In the genomic region with DNA sequence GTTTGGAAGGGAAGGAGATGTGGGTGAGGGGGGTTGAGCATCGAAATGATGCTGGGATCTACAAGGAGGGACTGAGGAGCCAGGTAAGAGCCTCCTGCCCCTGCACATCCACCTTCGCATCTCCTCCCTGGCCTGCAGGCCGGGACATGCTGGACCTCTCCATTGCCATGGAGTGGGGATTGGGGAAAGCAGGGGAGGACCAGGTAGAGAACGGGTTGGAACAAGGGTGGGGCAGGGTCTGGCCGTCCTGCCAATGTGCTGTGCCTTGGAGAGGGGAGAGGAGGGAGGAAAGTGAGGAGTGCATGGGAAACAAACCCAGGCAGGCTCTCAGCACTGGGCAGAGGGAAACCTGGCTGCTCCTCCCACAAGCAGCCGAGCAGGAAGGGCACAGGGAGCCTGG, we compare ENCODE assay signal across 14 cellular contexts. TPM values are rescaled to one million over a fixed set of nuclear protein-coding genes. Genes with fewer than 3 reads are reported as not detected.
DNase-seq lines count a peak whose midpoint lies in the region; ATAC-seq and TF ChIP-seq lines count a peak whose summit lies in the region.
"Had no signal": no experiment of that assay in that cellular context is flagged by ENCODE, and none has a peak within 500 bp of the region (broad histone marks: within the 10 kb centered on the region; RNA-seq: fewer than 3 reads in every experiment).

No MANE protein-coding gene starts in this region.

- H3K9me2 ChIP-seq in GM23338 (ENCODE audit: insufficient read depth), result no peaks in the 10 kb centered on the region

- no peak overlapping the region for H3K4me2 ChIP-seq in GM23338

- H3K4me3 Mint-ChIP-seq in MCF 10A (ENCODE audit: unreplicated experiment) (no peak overlapping the region), endothelial cell (ENCODE audit: unreplicated experiment) (no peak overlapping the region), nephron progenitor cell (no peak overlapping the region), GM23338 (no peak overlapping the region)
- no peak overlapping the region for H3K4me3 Mint-ChIP-seq in activated CD4-positive, alpha-beta memory T cell treated with anti-CD3 and anti-CD28 coated beads, Interleukin-2, amount 10 ng/mL, durations not matched to agents 7 days and 5 days

- intact Hi-C loops in breast epithelium (cut with DNase I; ENCODE audit: low total_unique reads), result no loop called here
- intact Hi-C loops in MCF 10A (cut with micrococcal nuclease), result no loop called here

- H3K4me1 Mint-ChIP-seq in MCF 10A (ENCODE audit: insufficient read depth, unreplicated experiment) (no peaks in the 10 kb centered on the region), endothelial cell (ENCODE audit: unreplicated experiment) (no peaks in the 10 kb centered on the region), nephron progenitor cell (peaks cover 23% of the 10 kb centered on the region), GM23338 (no peaks in the 10 kb centered on the region)
- no peaks in the 10 kb centered on the region for H3K4me1 Mint-ChIP-seq in activated CD4-positive, alpha-beta memory T cell treated with anti-CD3 and anti-CD28 coated beads, Interleukin-2, amount 10 ng/mL, durations not matched to agents 7 days and 5 days

- H3K4me1 ChIP-seq in breast epithelium, result peaks cover 0 to 8% of the 10 kb centered on the region in 2 donors
- H3K4me1 ChIP-seq in GM23338 (ENCODE audit: insufficient read depth), result no peaks in the 10 kb centered on the region

- H3K36me3 ChIP-seq in breast epithelium, result peaks cover 15% of the 10 kb centered on the region
- no peaks in the 10 kb centered on the region for H3K36me3 ChIP-seq in GM23338 (ENCODE audit: insufficient read depth)

- H4K20me1 ChIP-seq in GM23338 (replicated peaks; ENCODE audit: insufficient read depth), result no peaks in the 10 kb centered on the region

- H3K4me3 ChIP-seq in breast epithelium (no peak overlapping the region), GM23338 (no peak overlapping the region)

- no peak for TF ChIP-seq POLR2A in breast epithelium (IDR thresholded peaks at IDR 0.05)

- no peak for ATAC-seq in GM21576 (IDR thresholded peaks at IDR 0.05; ENCODE audit: unreplicated experiment)
- no peak for ATAC-seq in GM23338

- H3K27ac ChIP-seq in breast epithelium (peak overlapping the region; percentile 48 to 69), GM23338 (ENCODE audit: low read depth) (no peak overlapping the region)

- H3K9me3 ChIP-seq in breast epithelium, result no peaks in the 10 kb centered on the region

- H3K9me3 Mint-ChIP-seq in MCF 10A (ENCODE audit: unreplicated experiment) (no peaks in the 10 kb centered on the region), endothelial cell (ENCODE audit: unreplicated experiment) (no peaks in the 10 kb centered on the region), nephron progenitor cell (no peaks in the 10 kb centered on the region), GM23338 (no peaks in the 10 kb centered on the region; the same call in 2 of the 3 replicates)
- H3K9me3 Mint-ChIP-seq in activated CD4-positive, alpha-beta memory T cell treated with anti-CD3 and anti-CD28 coated beads, Interleukin-2, amount 10 ng/mL, durations not matched to agents 7 days and 5 days, result no peaks in the 10 kb centered on the region

- CTCF ChIA-PET in MCF 10A (lab: Yijun Ruan, JAX), result interaction anchor here (0.8 kb wide), 1 partner anchor 76 kb away, joined by 3 read pairs; no protein-coding TSS in a partner anchor
- CTCF ChIA-PET in activated CD4-positive, alpha-beta memory T cell treated with anti-CD3 and anti-CD28 coated beads, Interleukin-2, amount 10 ng/mL, durations not matched to agents 7 days and 5 days (lab: Charles Lee), result no interaction called here

- no peaks in the 10 kb centered on the region for H3K79me2 ChIP-seq in GM23338 (replicated peaks; ENCODE audit: insufficient read depth)

- POLR2A ChIA-PET in MCF 10A (lab: Yijun Ruan, JAX), result interaction anchor here (1.4 to 1.9 kb wide), 2 partner anchors 9 to 13 kb away, joined by 5 read pairs; no protein-coding TSS in a partner anchor
- POLR2A ChIA-PET in activated CD4-positive, alpha-beta memory T cell treated with anti-CD3 and anti-CD28 coated beads, Interleukin-2, amount 10 ng/mL, durations not matched to agents 7 days and 5 days (lab: Charles Lee), result no interaction called here

- BruUV-seq in MCF 10A (replicated peaks; lab: Mats Ljungman, UMichigan), result no TSS peak

- no peak overlapping the region for H2AFZ ChIP-seq in GM23338

- no peak overlapping the region for H3K27ac Mint-ChIP-seq in MCF 10A (ENCODE audit: low read depth, unreplicated experiment)
- H3K27ac Mint-ChIP-seq in endothelial cell (ENCODE audit: unreplicated experiment), result peak overlapping the region; percentile 9
- H3K27ac Mint-ChIP-seq in nephron progenitor cell, result peak overlapping the region; percentile 59
- no peak overlapping the region for H3K27ac Mint-ChIP-seq in activated CD4-positive, alpha-beta memory T cell treated with anti-CD3 and anti-CD28 coated beads, Interleukin-2, amount 10 ng/mL, durations not matched to agents 7 days and 5 days
- H3K27ac Mint-ChIP-seq in GM23338, result no peak overlapping the region

- H3K27me3 Mint-ChIP-seq in MCF 10A (ENCODE audit: insufficient read depth, unreplicated experiment) (no peaks in the 10 kb centered on the region), endothelial cell (ENCODE audit: unreplicated experiment) (peaks cover 3% of the 10 kb centered on the region), nephron progenitor cell (ENCODE audit: low read depth, poor library complexity) (no peaks in the 10 kb centered on the region), GM23338 (ENCODE audit: insufficient read depth, low read depth, poor library complexity) (peaks cover 5% of the 10 kb centered on the region)
- H3K27me3 Mint-ChIP-seq in activated CD4-positive, alpha-beta memory T cell treated with anti-CD3 and anti-CD28 coated beads, Interleukin-2, amount 10 ng/mL, durations not matched to agents 7 days and 5 days, result no peaks in the 10 kb centered on the region

- H3K36me3 Mint-ChIP-seq in MCF 10A (ENCODE audit: insufficient read depth, unreplicated experiment) (peaks cover 6% of the 10 kb centered on the region), endothelial cell (ENCODE audit: low read depth, unreplicated experiment) (peaks cover 12% of the 10 kb centered on the region), nephron progenitor cell (ENCODE audit: low read depth) (peaks cover 6% of the 10 kb centered on the region), GM23338 (ENCODE audit: low read depth) (no peaks in the 10 kb centered on the region; the same call in 2 of the 3 replicates)
- H3K36me3 Mint-ChIP-seq in activated CD4-positive, alpha-beta memory T cell treated with anti-CD3 and anti-CD28 coated beads, Interleukin-2, amount 10 ng/mL, durations not matched to agents 7 days and 5 days (ENCODE audit: low read depth), result peaks cover 15% of the 10 kb centered on the region

- H3F3A ChIP-seq in GM23338 (replicated peaks; ENCODE audit: low read depth), result no peaks in the 10 kb centered on the region

- H3K27me3 ChIP-seq in breast epithelium (no peaks in the 10 kb centered on the region), GM23338 (ENCODE audit: insufficient read depth) (no peaks in the 10 kb centered on the region)

- TF ChIP-seq CTCF in breast epithelium (IDR thresholded peaks at IDR 0.05), result no peak
- TF ChIP-seq CTCF in MCF 10A (IDR thresholded peaks at IDR 0.05; ENCODE audit: unreplicated experiment), result no peak
- no peak for TF ChIP-seq CTCF in endothelial cell (IDR thresholded peaks at IDR 0.05; ENCODE audit: unreplicated experiment)
- no peak for TF ChIP-seq CTCF in nephron progenitor cell (IDR thresholded peaks at IDR 0.05)
- no peak for TF ChIP-seq CTCF in GM23338 (conservative IDR thresholded peaks at IDR 0.05; ENCODE audit: low read depth in 2 of 2)

- no peak for DNase-seq in breast epithelium (ENCODE audit: low spot score in 2 of 2)
- no peak for DNase-seq in MCF 10A (ENCODE audit: unreplicated experiment)
- DNase-seq in endothelial cell (ENCODE audit: low spot score), result no peak
- DNase-seq in nephron progenitor cell, result no peak
- no peak for DNase-seq in activated CD4-positive, alpha-beta memory T cell treated with anti-CD3 and anti-CD28 coated beads, Interleukin-2, amount 10 ng/mL, durations not matched to agents 7 days and 5 days
- DNase-seq in SHP77 treated with DMSO at 0.1 percent for 48 hours (lab: John Stamatoyannopoulos, UW), result no peak
- no peak for DNase-seq in GM23338 (ENCODE audit: low spot score)
- DNase-seq: DMS 273 treated with DMSO at 0.1 percent for 48 hours, Karpas-422, NCI-H1105 treated with DMSO at 0.1 percent for 48 hours, NCI-H187, NCI-H69, SIG-M5 had no signal

RNA-seq across cellular contexts. Expression of a gene that starts 10.6 kb away (rescaled TPM):
- total RNA-seq in breast epithelium (10 to 100 TPM in 2 of 3 donors, 1 to 10 TPM in 1; 3.2 to 11.0 (median 10.2) TPM), MCF 10A (2022) (3.8 and 5.0 TPM in 2 replicates), endothelial cell (ENCODE audit: unreplicated experiment) (2.9 TPM)
- total RNA-seq in activated CD4-positive, alpha-beta memory T cell treated with anti-CD3 and anti-CD28 coated beads, Interleukin-2, amount 10 ng/mL, durations not matched to agents 7 days and 5 days, result 1 to 10 TPM; 6.0 to 6.8 TPM
- 3.4 and 4.4 TPM in 2 replicates for total RNA-seq in GM23338 (2014; rRNA removed; shearing (Covaris generic))
- polyA plus RNA-seq in GM23338 (2016; fragmentation: Nextera tagmentation; extraction: Ambion mirVana), result 9.5 and 9.6 TPM in 2 replicates

RNA-seq across cellular contexts. Expression of a gene that starts 21.3 kb away (rescaled TPM):
- total RNA-seq in breast epithelium (10 to 100 TPM in 1 of 3 donors, 1 to 10 TPM in 2; 7.8 to 20.8 (median 8.8) TPM), MCF 10A (2022) (9.2 and 13.3 TPM in 2 replicates), endothelial cell (ENCODE audit: unreplicated experiment) (13.8 TPM)
- total RNA-seq in activated CD4-positive, alpha-beta memory T cell treated with anti-CD3 and anti-CD28 coated beads, Interleukin-2, amount 10 ng/mL, durations not matched to agents 7 days and 5 days, result 10 to 100 TPM; 18.2 to 22.4 TPM
- total RNA-seq in GM23338 (2014; rRNA removed; shearing (Covaris generic)), result 8.5 and 13.8 TPM in 2 replicates
- 8.2 and 9.2 TPM in 2 replicates for polyA plus RNA-seq in GM23338 (2016; fragmentation: Nextera tagmentation; extraction: Ambion mirVana)

RNA-seq across cellular contexts. Expression of a gene that starts 44.6 kb away (rescaled TPM):
- total RNA-seq in breast epithelium (1 to 10 TPM in 2 of 3 donors, under 1 TPM in 1; 0.16 to 2.3 (median 2.0) TPM), MCF 10A (2022) (1.1 TPM in 2 replicates), endothelial cell (ENCODE audit: unreplicated experiment) (9.4 TPM)
- total RNA-seq in activated CD4-positive, alpha-beta memory T cell treated with anti-CD3 and anti-CD28 coated beads, Interleukin-2, amount 10 ng/mL, durations not matched to agents 7 days and 5 days, result 1 to 10 TPM; 1.5 to 1.6 TPM
- 1.0 and 1.1 TPM in 2 replicates for total RNA-seq in GM23338 (2014; rRNA removed; shearing (Covaris generic))
- polyA plus RNA-seq in GM23338 (2016; fragmentation: Nextera tagmentation; extraction: Ambion mirVana), result 0.31 and 0.57 TPM in 2 replicates

Comparison
In these comparisons a context has a peak if more than half of its experiments do, and no peak if none do; other contexts are left out.
1. H3K27ac Mint-ChIP-seq: peak in endothelial cell (single experiment) and nephron progenitor cell (single experiment); none in MCF 10A (single experiment), activated CD4-positive, alpha-beta memory T cell treated with anti-CD3 and anti-CD28 coated beads, Interleukin-2, amount 10 ng/mL, durations not matched to agents 7 days and 5 days (single experiment) and GM23338 (single experiment).